8 cellular contexts compared by ENCODE assay signal in genomic region chr6:143677891-143678737, GRCh38. TPM values are rescaled to one million over a fixed set of nuclear protein-coding genes. Genes with fewer than 3 reads are reported as not detected.
DNase-seq lines count a peak whose midpoint lies in the region; ATAC-seq and TF ChIP-seq lines count a peak whose summit lies in the region.

TSS of gene PHACTR2 (plus strand) at chr6:143677965. CDS start at chr6:143678164, 199 bp downstream.

- no peak for TF ChIP-seq CTCF in adrenal gland (IDR thresholded peaks at IDR 0.05)
- TF ChIP-seq CTCF in omental fat pad (IDR thresholded peaks at IDR 0.05): no peak

- H3K27me3 Mint-ChIP-seq in CD4-positive, alpha-beta memory T cell: no peaks in the 10 kb centered on the region

- H3K9me3 Mint-ChIP-seq in CD4-positive, alpha-beta memory T cell: peaks cover 0 to 23% (median 7%) of the 10 kb centered on the region in 8 donors

- H3K4me1 Mint-ChIP-seq in CD4-positive, alpha-beta memory T cell: peaks cover 21 to 74% (median 40%) of the 10 kb centered on the region in 4 donors

- peak within 1 kb of the TSS; percentile 70 to 83 (median 78) for H3K4me3 Mint-ChIP-seq in CD4-positive, alpha-beta memory T cell

- peaks cover 0 to 5% of the 10 kb centered on the region in 2 donors for H3K9me3 ChIP-seq in CD4-positive, alpha-beta memory T cell (ENCODE audit: control insufficient read depth in 1 of 2, low read length in 2 of 2)
- H3K9me3 ChIP-seq in adrenal gland (replicated peaks in 1 of 3) (peaks cover 0 to 9% (median 0%) of the 10 kb centered on the region in 3 donors), thymus (ENCODE audit: control insufficient read depth) (no peaks in the 10 kb centered on the region)

- TF ChIP-seq POLR2A in adrenal gland (IDR thresholded peaks at IDR 0.05): peak in 1 of 2 donors; percentile 80

- H3K27ac ChIP-seq in CD4-positive, alpha-beta memory T cell (ENCODE audit: low read depth, low read length): no peak within 1 kb of the TSS
- peak within 1 kb of the TSS; percentile 86 to 97 (median 96) for H3K27ac ChIP-seq in adrenal gland
- peak within 1 kb of the TSS; percentile 53 for H3K27ac ChIP-seq in thymus (ENCODE audit: low read depth)

- H3K36me3 Mint-ChIP-seq in CD4-positive, alpha-beta memory T cell: peaks cover 10 to 13% of the 10 kb centered on the region in 2 donors

- peaks cover 13% of the 10 kb centered on the region for H3K4me1 ChIP-seq in CD4-positive, alpha-beta memory T cell (ENCODE audit: insufficient read depth, low read length)
- H3K4me1 ChIP-seq in adrenal gland (replicated peaks in 1 of 2) (peaks cover 3 to 37% of the 10 kb centered on the region in 2 donors), thymus (ENCODE audit: control insufficient read depth, insufficient read depth, low read length) (no peaks in the 10 kb centered on the region)

- peak; percentile 57 for ATAC-seq in HG03354 (IDR thresholded peaks at IDR 0.05; ENCODE audit: poor library complexity, severe bottlenecking, unreplicated experiment)
- ATAC-seq in Right ventricle myocardium superior (ENCODE audit: poor library complexity): peak; percentile 94
- peak; percentile 85 for ATAC-seq in omental fat pad (ENCODE audit: low FRiP score)

- POLR2A ChIA-PET in CD4-positive, alpha-beta memory T cell (lab: Charles Lee; ENCODE audit: partially characterized antibody): no interaction called here

- no peaks in the 10 kb centered on the region for H3K27me3 ChIP-seq in CD4-positive, alpha-beta memory T cell (ENCODE audit: insufficient read depth, low read length)
- H3K27me3 ChIP-seq in adrenal gland (no peaks in the 10 kb centered on the region), thymus (ENCODE audit: control insufficient read depth, insufficient read depth) (peaks cover 9% of the 10 kb centered on the region)

- peak; percentile 33 to 75 (median 38) for DNase-seq in CD4-positive, alpha-beta memory T cell
- DNase-seq in T follicular helper cell (ENCODE audit: low read depth) (peak; percentile 33), adrenal gland (peak; percentile 79 to 88 (median 85)), Right ventricle myocardium superior (peak; percentile 86), omental fat pad (ENCODE audit: low spot score) (peak; percentile 39), RPMI8226 (no peak)

- H3K27ac Mint-ChIP-seq in CD4-positive, alpha-beta memory T cell: peak within 1 kb of the TSS in 4 of 7 donors; percentile 5 to 63 (median 36)

- H3K36me3 ChIP-seq in CD4-positive, alpha-beta memory T cell (ENCODE audit: insufficient read depth, low read length): no peaks in the 10 kb centered on the region
- no peaks in the 10 kb centered on the region for H3K36me3 ChIP-seq in adrenal gland (replicated peaks in 1 of 2)
- no peaks in the 10 kb centered on the region for H3K36me3 ChIP-seq in thymus (ENCODE audit: control insufficient read depth, insufficient read depth)

- H3K4me3 ChIP-seq in CD4-positive, alpha-beta memory T cell (ENCODE audit: low read length in 2 of 2): peak within 1 kb of the TSS; percentile 7 to 40
- H3K4me3 ChIP-seq in adrenal gland: peak within 1 kb of the TSS; percentile 79 to 98 (median 82)
- H3K4me3 ChIP-seq in thymus (ENCODE audit: low read length): peak within 1 kb of the TSS; percentile 73

- 1 to 3% (median 1%) methylated on average over 30 to 69 of the region's 69 CpGs for WGBS in adrenal gland, 4 donors
- under 1% methylated on average over 69 of the region's 69 CpGs for WGBS in thymus

- intact Hi-C loops in CD4-positive, alpha-beta memory T cell (cut with micrococcal nuclease): no loop called here
- intact Hi-C loops in adrenal gland (cut with DNase I): loop anchor here (10.0 kb wide), 2 partner anchors 73 to 337 kb away; no protein-coding TSS in a partner anchor
- intact Hi-C loops in Right ventricle myocardium superior (cut with DNase I): no loop called here

- CTCF ChIA-PET in CD4-positive, alpha-beta memory T cell (lab: Charles Lee; ENCODE audit: partially characterized antibody): interaction anchor here (0.6 kb wide), 1 partner anchor 707 kb away, joined by 3 read pairs; no protein-coding TSS in a partner anchor

RNA-seq across cellular contexts. Expression of gene PHACTR2, which starts in this region (rescaled TPM):
- total RNA-seq in CD4-positive, alpha-beta memory T cell: 10 to 100 TPM; 60.3 to 61.3 TPM
- polyA plus RNA-seq in CD4-positive, alpha-beta memory T cell: 10 to 100 TPM; 13.1 to 30.6 TPM
- total RNA-seq in adrenal gland (100 to 1,000 TPM; 118 to 315 (median 255) TPM), Right ventricle myocardium superior (70.0 TPM), omental fat pad (100 to 1,000 TPM in 1 of 4 donors, 10 to 100 TPM in 3; 50.8 to 102 (median 65.1) TPM)
- polyA plus RNA-seq in adrenal gland (10 to 100 TPM; 12.1 to 40.3 (median 34.5) TPM), thymus (5.5 TPM)

Comparison
In these comparisons a context has a peak if more than half of its experiments do, and no peak if none do; other contexts are left out.
1. H3K4me3 ChIP-seq: peak in every context shown above with its lines; median percentile 82 in adrenal gland; 73 in thymus; 24 in CD4-positive, alpha-beta memory T cell.
2. intact Hi-C loops: an anchor here in adrenal gland (10.0 kb wide); none called in CD4-positive, alpha-beta memory T cell and Right ventricle myocardium superior.